In the genomic region with DNA sequence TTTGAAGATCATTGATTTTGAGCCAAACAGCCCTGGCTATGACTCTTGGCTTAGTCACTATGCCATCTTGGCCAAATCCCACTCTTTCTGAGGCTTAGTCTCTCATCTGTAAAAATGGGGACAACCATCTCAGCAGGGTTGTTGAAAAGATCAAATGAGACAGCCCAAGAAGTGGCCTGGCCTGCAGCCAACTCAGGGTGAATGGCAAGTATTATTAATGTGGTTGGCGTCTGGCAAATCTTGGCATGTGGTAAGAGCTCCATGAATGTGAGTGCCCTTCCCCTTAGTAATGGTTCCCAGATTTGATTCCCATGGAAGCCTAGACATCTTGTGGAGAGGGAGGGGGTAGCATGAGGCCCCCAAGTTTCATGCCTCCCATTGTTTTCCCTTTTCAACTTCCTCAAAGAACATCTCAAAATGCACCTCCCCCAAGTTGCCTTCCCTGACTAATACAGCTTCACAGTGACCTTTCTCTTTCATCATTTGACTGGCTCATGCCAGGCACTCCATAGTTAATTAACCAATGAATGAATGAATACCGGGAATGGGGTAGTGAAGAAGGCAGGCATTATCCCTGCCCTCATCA, we compare ENCODE assay signal across 11 cellular contexts. TPM values are rescaled to one million over a fixed set of nuclear protein-coding genes. Genes with fewer than 3 reads are reported as not detected.
DNase-seq lines count a peak whose midpoint lies in the region; ATAC-seq and TF ChIP-seq lines count a peak whose summit lies in the region.
"Had no signal": no experiment of that assay in that cellular context is flagged by ENCODE, and none has a peak within 500 bp of the region (broad histone marks: within the 10 kb centered on the region; RNA-seq: fewer than 3 reads in every experiment).

No MANE protein-coding gene starts in this region.

- H3K27ac Mint-ChIP-seq in Calu3 (ENCODE audit: unreplicated experiment) (peak overlapping the region; percentile 82), brain (peak overlapping the region in 3 of 5 experiments; percentile 67 to 86 (median 83))
- H3K27ac Mint-ChIP-seq in T-helper 2 cell treated with Interferon-gamma antibody and Interleukin-4, amounts not matched to agents 5 μg/mL and 100 μg/mL, for 36 hours: no peak overlapping the region

- peak; percentile 87 for DNase-seq in Calu3
- peak; percentile 66 for DNase-seq in MV-4-11 (lab: John Stamatoyannopoulos, UW)
- DNase-seq in myocyte (ENCODE audit: low read depth): peak; percentile 98
- DNase-seq in mucosa of gallbladder (ENCODE audit: low spot score): no peak
- DNase-seq in T-helper 2 cell treated with Interferon-gamma antibody and Interleukin-4, amounts not matched to agents 5 μg/mL and 100 μg/mL, for 36 hours (ENCODE audit: low spot score): no peak
- DNase-seq: activated CD8-positive, alpha-beta memory T cell treated with anti-CD3 and anti-CD28 coated beads, Interleukin-2, amount 50 U/mL, for 4 hours; glutamatergic neuron; NCI-H526 had no signal

- no peak for ATAC-seq in GM21576 (IDR thresholded peaks at IDR 0.05; ENCODE audit: unreplicated experiment)
- no peak for ATAC-seq in GM18498 (IDR thresholded peaks at IDR 0.05; ENCODE audit: unreplicated experiment)

- H3K36me3 Mint-ChIP-seq in Calu3 (ENCODE audit: insufficient read depth, unreplicated experiment) (peaks cover 15% of the 10 kb centered on the region), brain (no peaks in the 10 kb centered on the region)
- no peaks in the 10 kb centered on the region for H3K36me3 Mint-ChIP-seq in T-helper 2 cell treated with Interferon-gamma antibody and Interleukin-4, amounts not matched to agents 5 μg/mL and 100 μg/mL, for 36 hours (ENCODE audit: low read depth)

- H3K9me3 Mint-ChIP-seq in Calu3 (ENCODE audit: low read depth, unreplicated experiment) (peaks cover 3% of the 10 kb centered on the region), brain (peaks cover 0 to 7% (median 0%) of the 10 kb centered on the region in 5 experiments)
- no peaks in the 10 kb centered on the region for H3K9me3 Mint-ChIP-seq in T-helper 2 cell treated with Interferon-gamma antibody and Interleukin-4, amounts not matched to agents 5 μg/mL and 100 μg/mL, for 36 hours

- peak overlapping the region; percentile 5 for H3K4me3 Mint-ChIP-seq in Calu3 (ENCODE audit: low read depth, unreplicated experiment)
- peak overlapping the region in 2 of 5 experiments; percentile 17 to 25 for H3K4me3 Mint-ChIP-seq in brain
- no peak overlapping the region for H3K4me3 Mint-ChIP-seq in T-helper 2 cell treated with Interferon-gamma antibody and Interleukin-4, amounts not matched to agents 5 μg/mL and 100 μg/mL, for 36 hours

- no TSS peak for BruUV-seq in Calu3 (replicated peaks; lab: Mats Ljungman, UMichigan)

- TF ChIP-seq CTCF in Calu3 (IDR thresholded peaks at IDR 0.05; ENCODE audit: unreplicated experiment) (peak; percentile 19), brain (conservative IDR thresholded peaks at IDR 0.05) (no peak)

- intact Hi-C loops in Calu3 (cut with micrococcal nuclease; ENCODE audit: unreplicated experiment): loop anchor here (1.0 to 5.0 kb wide), 3 partner anchors 24 to 70 kb away; no protein-coding TSS in a partner anchor

- H3K4me1 Mint-ChIP-seq in Calu3 (ENCODE audit: low read depth, unreplicated experiment): peaks cover 88% of the 10 kb centered on the region
- peaks cover 64% of the 10 kb centered on the region for H3K4me1 Mint-ChIP-seq in brain
- peaks cover 3% of the 10 kb centered on the region for H3K4me1 Mint-ChIP-seq in T-helper 2 cell treated with Interferon-gamma antibody and Interleukin-4, amounts not matched to agents 5 μg/mL and 100 μg/mL, for 36 hours (ENCODE audit: low read depth)

- CTCF ChIA-PET in Calu3 (lab: Charles Lee): interaction anchor here (0.8 to 1.4 kb wide), 4 partner anchors 9 to 39 kb away, joined by 3 to 5 read pairs (median 4); no protein-coding TSS in a partner anchor

- no peaks in the 10 kb centered on the region for H3K27me3 Mint-ChIP-seq in Calu3 (ENCODE audit: unreplicated experiment)
- H3K27me3 Mint-ChIP-seq in brain: peaks cover 10% of the 10 kb centered on the region
- peaks cover 26% of the 10 kb centered on the region for H3K27me3 Mint-ChIP-seq in T-helper 2 cell treated with Interferon-gamma antibody and Interleukin-4, amounts not matched to agents 5 μg/mL and 100 μg/mL, for 36 hours (ENCODE audit: low read depth)

RNA-seq across cellular contexts. Expression of a gene that starts 11.8 kb away (rescaled TPM):
- total RNA-seq in Calu3 (2022): 41.4 and 95.2 TPM in 2 replicates
- 10.4 TPM for polyA plus RNA-seq in brain (ENCODE audit: insufficient read depth, low read depth, low replicate concordance)
- total RNA-seq in myocyte: 758 and 1,068 TPM in 2 replicates
- polyA plus RNA-seq in myocyte (2012): 508 TPM
- 235 TPM for total RNA-seq in mucosa of gallbladder

Comparison
In these comparisons a context has a peak if more than half of its experiments do, and no peak if none do; other contexts are left out.
1. DNase-seq: peak in Calu3 (single experiment), MV-4-11 (single experiment) and myocyte (single experiment); none in mucosa of gallbladder (single experiment) and T-helper 2 cell treated with Interferon-gamma antibody and Interleukin-4, amounts not matched to agents 5 μg/mL and 100 μg/mL, for 36 hours (single experiment).